ENCODE assay signal across 8 cellular contexts in genomic region chr1:222644649-222645005, GRCh38. TPM values are rescaled to one million over a fixed set of nuclear protein-coding genes. Genes with fewer than 3 reads are reported as not detected.
DNase-seq lines count a peak whose midpoint lies in the region; ATAC-seq, FAIRE-seq and TF ChIP-seq lines count a peak whose summit lies in the region.

No MANE protein-coding gene starts in this region.

- CTCF ChIA-PET in activated CD8-positive, alpha-beta T cell treated with anti-CD3 and anti-CD28 coated beads, Interleukin-2, amount 10 ng/mL, durations not matched to agents 7 days and 5 days (lab: Charles Lee): interaction anchor here (1.0 to 3.8 kb wide), 4 partner anchors 9 to 69 kb away, joined by 3 to 29 read pairs (median 17); no protein-coding TSS in a partner anchor

- peaks cover 23% of the 10 kb centered on the region for H3K79me2 ChIP-seq in hepatocyte

- peak overlapping the region; percentile 73 for H3K4me3 ChIP-seq in hepatocyte
- peak overlapping the region; percentile 60 to 98 for H3K4me3 ChIP-seq in small intestine (ENCODE audit: low read depth in 1 of 2, low read length in 2 of 2)

- peak overlapping the region; percentile 91 for H3K4me3 Mint-ChIP-seq in activated naive CD4-positive, alpha-beta T cell treated with anti-CD3 and anti-CD28 coated beads, Interleukin-2, amount 50 U/mL, for 24 hours
- H3K4me3 Mint-ChIP-seq in activated CD8-positive, alpha-beta T cell treated with anti-CD3 and anti-CD28 coated beads, Interleukin-2, amount 10 ng/mL, durations not matched to agents 7 days and 5 days: peak overlapping the region; percentile 97

- H4K20me1 ChIP-seq in hepatocyte (ENCODE audit: insufficient read depth, poor library complexity, severe bottlenecking): no peaks in the 10 kb centered on the region

- 10% methylated on average over 5 of the region's 5 CpGs for WGBS in hepatocyte (ENCODE audit: low lambda C conversion rate, missing lambda C conversion rate)
- 0 to 3% (median 1%) methylated on average over 5 of the region's 5 CpGs for WGBS in small intestine, 3 donors

- peak overlapping the region; percentile 81 for H3K4me2 ChIP-seq in hepatocyte

- no peak for DNase-seq in activated naive CD4-positive, alpha-beta T cell treated with Interleukin-2 at 50 U/mL for 16 hours
- no peak for DNase-seq in activated CD8-positive, alpha-beta T cell treated with anti-CD3 and anti-CD28 coated beads, Interleukin-2, amount 10 ng/mL, durations not matched to agents 7 days and 5 days
- DNase-seq in hepatocyte (ENCODE audit: low spot score) (no peak), small intestine (no peak), NCI-H146 (lab: John Stamatoyannopoulos, UW) (no peak), superior temporal gyrus (ENCODE audit: extremely low spot score) (no peak)

- no peaks in the 10 kb centered on the region for H3K9me3 Mint-ChIP-seq in activated naive CD4-positive, alpha-beta T cell treated with anti-CD3 and anti-CD28 coated beads, Interleukin-2, amount 50 U/mL, for 24 hours
- H3K9me3 Mint-ChIP-seq in activated CD8-positive, alpha-beta T cell treated with anti-CD3 and anti-CD28 coated beads, Interleukin-2, amount 10 ng/mL, durations not matched to agents 7 days and 5 days (ENCODE audit: insufficient read depth): no peaks in the 10 kb centered on the region

- H3K4me1 Mint-ChIP-seq in activated naive CD4-positive, alpha-beta T cell treated with anti-CD3 and anti-CD28 coated beads, Interleukin-2, amount 50 U/mL, for 24 hours: peaks cover 42% of the 10 kb centered on the region
- peaks cover 25% of the 10 kb centered on the region for H3K4me1 Mint-ChIP-seq in activated CD8-positive, alpha-beta T cell treated with anti-CD3 and anti-CD28 coated beads, Interleukin-2, amount 10 ng/mL, durations not matched to agents 7 days and 5 days (ENCODE audit: low read depth)

- POLR2A ChIA-PET in activated CD8-positive, alpha-beta T cell treated with anti-CD3 and anti-CD28 coated beads, Interleukin-2, amount 10 ng/mL, durations not matched to agents 7 days and 5 days (lab: Charles Lee): interaction anchor here (0.6 to 2.7 kb wide), 17 partner anchors 9 to 936 kb away, joined by 3 to 68 read pairs (median 4); partner anchors contain the start of genes AIDA, BROX and TAF1A

- FAIRE-seq in small intestine (lab: Jason Lieb, UNC): no peak

- H3K27ac Mint-ChIP-seq in activated naive CD4-positive, alpha-beta T cell treated with anti-CD3 and anti-CD28 coated beads, Interleukin-2, amount 50 U/mL, for 24 hours: peak overlapping the region; percentile 95
- H3K27ac Mint-ChIP-seq in activated CD8-positive, alpha-beta T cell treated with anti-CD3 and anti-CD28 coated beads, Interleukin-2, amount 10 ng/mL, durations not matched to agents 7 days and 5 days: peak overlapping the region; percentile 95

- peaks cover 10% of the 10 kb centered on the region for H3K4me1 ChIP-seq in hepatocyte (ENCODE audit: insufficient read depth)
- H3K4me1 ChIP-seq in small intestine (ENCODE audit: control insufficient read depth in 2 of 2, insufficient read depth in 1 of 2, low read depth in 1 of 2, low read length in 1 of 2): no peaks in the 10 kb centered on the region

- H3K27ac ChIP-seq in hepatocyte: peak overlapping the region; percentile 98
- H3K27ac ChIP-seq in small intestine (ENCODE audit: low read depth in 1 of 2, low read length in 1 of 2): peak overlapping the region; percentile 99 to 100

- H3K27me3 Mint-ChIP-seq in activated naive CD4-positive, alpha-beta T cell treated with anti-CD3 and anti-CD28 coated beads, Interleukin-2, amount 50 U/mL, for 24 hours: no peaks in the 10 kb centered on the region
- no peaks in the 10 kb centered on the region for H3K27me3 Mint-ChIP-seq in activated CD8-positive, alpha-beta T cell treated with anti-CD3 and anti-CD28 coated beads, Interleukin-2, amount 10 ng/mL, durations not matched to agents 7 days and 5 days (ENCODE audit: low read depth)

- H2AFZ ChIP-seq in hepatocyte: peak overlapping the region; percentile 83

- no peaks in the 10 kb centered on the region for H3K36me3 ChIP-seq in hepatocyte (replicated peaks; ENCODE audit: insufficient read depth, low read depth)
- no peaks in the 10 kb centered on the region for H3K36me3 ChIP-seq in small intestine (ENCODE audit: control insufficient read depth in 2 of 2, insufficient read depth in 2 of 2, low read length in 2 of 2)

- H3K9me3 ChIP-seq in hepatocyte (ENCODE audit: low read depth) (no peaks in the 10 kb centered on the region), small intestine (ENCODE audit: control insufficient read depth, low read depth) (no peaks in the 10 kb centered on the region)

- no peaks in the 10 kb centered on the region for H3K9me2 ChIP-seq in hepatocyte (replicated peaks; ENCODE audit: insufficient read depth)

- ATAC-seq in activated CD8-positive, alpha-beta T cell treated with anti-CD3 and anti-CD28 coated beads, Interleukin-2, amount 10 ng/mL, durations not matched to agents 7 days and 5 days: no peak
- ATAC-seq in HG03460 (IDR thresholded peaks at IDR 0.05; ENCODE audit: unreplicated experiment): no peak

- no peak for TF ChIP-seq CTCF in hepatocyte (IDR thresholded peaks at IDR 0.05; ENCODE audit: poor library complexity)

- H3K27me3 ChIP-seq in hepatocyte: no peaks in the 10 kb centered on the region
- H3K27me3 ChIP-seq in small intestine (ENCODE audit: control insufficient read depth in 2 of 2, insufficient read depth in 2 of 2, low read length in 2 of 2): no peaks in the 10 kb centered on the region

- no peaks in the 10 kb centered on the region for H3K36me3 Mint-ChIP-seq in activated naive CD4-positive, alpha-beta T cell treated with anti-CD3 and anti-CD28 coated beads, Interleukin-2, amount 50 U/mL, for 24 hours
- peaks cover 32% of the 10 kb centered on the region for H3K36me3 Mint-ChIP-seq in activated CD8-positive, alpha-beta T cell treated with anti-CD3 and anti-CD28 coated beads, Interleukin-2, amount 10 ng/mL, durations not matched to agents 7 days and 5 days (ENCODE audit: low read depth)

RNA-seq across cellular contexts. Expression of gene MIA3, which starts 26.7 kb away (rescaled TPM):
- total RNA-seq in activated CD8-positive, alpha-beta T cell treated with anti-CD3 and anti-CD28 coated beads, Interleukin-2, amount 10 ng/mL, durations not matched to agents 7 days and 5 days: 10 to 100 TPM; 47.4 to 56.2 TPM
- total RNA-seq in hepatocyte: 34.8 and 36.1 TPM in 2 replicates
- polyA plus RNA-seq in hepatocyte (31.9 and 36.2 TPM in 2 replicates), small intestine (10 to 100 TPM; 14.3 to 24.6 (median 21.5) TPM)

RNA-seq across cellular contexts. Expression of gene TAF1A, which starts 54.9 kb away (rescaled TPM):
- total RNA-seq in activated CD8-positive, alpha-beta T cell treated with anti-CD3 and anti-CD28 coated beads, Interleukin-2, amount 10 ng/mL, durations not matched to agents 7 days and 5 days: 10 to 100 TPM in 1 of 2 experiments, 1 to 10 TPM in 1; 10.0 to 12.8 TPM
- total RNA-seq in hepatocyte: 6.5 and 6.9 TPM in 2 replicates
- polyA plus RNA-seq in hepatocyte: 3.0 and 5.2 TPM in 2 replicates
- 1 to 10 TPM in 2 of 3 donors, under 1 TPM in 1; 0.45 to 2.4 (median 2.3) TPM for polyA plus RNA-seq in small intestine
